1 cellular context compared by ENCODE assay signal in the genomic region with DNA sequence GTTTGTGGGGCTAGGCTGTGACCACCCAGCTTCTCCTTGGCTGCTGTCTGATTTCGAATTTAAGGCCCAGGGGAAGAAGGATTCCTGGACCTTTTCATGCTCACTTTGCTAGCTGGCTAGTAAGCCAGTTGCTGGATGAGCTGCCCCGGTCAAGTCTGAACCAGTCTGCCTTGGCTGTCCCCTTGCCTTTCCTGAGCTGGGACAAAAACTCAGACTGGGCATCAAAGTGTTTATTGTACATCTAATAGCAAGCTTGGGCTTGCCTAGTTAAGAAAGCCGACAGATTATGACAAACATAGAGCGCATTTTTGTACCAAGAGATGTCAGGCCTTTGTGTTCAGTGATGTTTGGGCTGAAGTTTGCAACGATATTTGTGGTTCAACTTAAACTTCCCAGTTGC.
TF ChIP-seq lines count a peak whose summit lies in the region.

No MANE protein-coding gene starts in this region.

TF ChIP-seq in WTC11, 78 proteins besides CTCF, POLR2A, EP300 and RAD21:
- TF ChIP-seq NR2C2 (CRISPR knock-in tag; IDR thresholded peaks at IDR 0.05) (no peak), ZNF219 (CRISPR knock-in tag; IDR thresholded peaks at IDR 0.05; ENCODE audit: borderline replicate concordance) (no peak), EMX1 (CRISPR knock-in tag; IDR thresholded peaks at IDR 0.05) (no peak), ZSCAN18 (CRISPR knock-in tag; IDR thresholded peaks at IDR 0.05) (no peak), TEAD4 (CRISPR knock-in tag; IDR thresholded peaks at IDR 0.05) (no peak), IRF1 (CRISPR knock-in tag; IDR thresholded peaks at IDR 0.05) (no peak), CDX4 (CRISPR knock-in tag; IDR thresholded peaks at IDR 0.05; ENCODE audit: borderline replicate concordance) (no peak), ZBTB43 (CRISPR knock-in tag; IDR thresholded peaks at IDR 0.05) (no peak), ZNF232 (CRISPR knock-in tag; IDR thresholded peaks at IDR 0.05) (no peak), ZNF423 (CRISPR knock-in tag; IDR thresholded peaks at IDR 0.05) (no peak), GRHL2 (CRISPR knock-in tag; IDR thresholded peaks at IDR 0.05; ENCODE audit: insufficient replicate concordance, severe bottlenecking) (no peak), ATF3 (CRISPR knock-in tag; conservative IDR thresholded peaks at IDR 0.05) (no peak)
- TF ChIP-seq, protein P1, sequence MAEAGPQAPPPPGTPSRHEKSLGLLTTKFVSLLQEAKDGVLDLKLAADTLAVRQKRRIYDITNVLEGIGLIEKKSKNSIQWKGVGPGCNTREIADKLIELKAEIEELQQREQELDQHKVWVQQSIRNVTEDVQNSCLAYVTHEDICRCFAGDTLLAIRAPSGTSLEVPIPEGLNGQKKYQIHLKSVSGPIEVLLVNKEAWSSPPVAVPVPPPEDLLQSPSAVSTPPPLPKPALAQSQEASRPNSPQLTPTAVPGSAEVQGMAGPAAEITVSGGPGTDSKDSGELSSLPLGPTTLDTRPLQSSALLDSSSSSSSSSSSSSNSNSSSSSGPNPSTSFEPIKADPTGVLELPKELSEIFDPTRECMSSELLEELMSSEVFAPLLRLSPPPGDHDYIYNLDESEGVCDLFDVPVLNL (CRISPR knock-in tag; IDR thresholded peaks at IDR 0.05; ENCODE audit: borderline replicate concordance, low read depth) = no peak
- TF ChIP-seq, protein P2, sequence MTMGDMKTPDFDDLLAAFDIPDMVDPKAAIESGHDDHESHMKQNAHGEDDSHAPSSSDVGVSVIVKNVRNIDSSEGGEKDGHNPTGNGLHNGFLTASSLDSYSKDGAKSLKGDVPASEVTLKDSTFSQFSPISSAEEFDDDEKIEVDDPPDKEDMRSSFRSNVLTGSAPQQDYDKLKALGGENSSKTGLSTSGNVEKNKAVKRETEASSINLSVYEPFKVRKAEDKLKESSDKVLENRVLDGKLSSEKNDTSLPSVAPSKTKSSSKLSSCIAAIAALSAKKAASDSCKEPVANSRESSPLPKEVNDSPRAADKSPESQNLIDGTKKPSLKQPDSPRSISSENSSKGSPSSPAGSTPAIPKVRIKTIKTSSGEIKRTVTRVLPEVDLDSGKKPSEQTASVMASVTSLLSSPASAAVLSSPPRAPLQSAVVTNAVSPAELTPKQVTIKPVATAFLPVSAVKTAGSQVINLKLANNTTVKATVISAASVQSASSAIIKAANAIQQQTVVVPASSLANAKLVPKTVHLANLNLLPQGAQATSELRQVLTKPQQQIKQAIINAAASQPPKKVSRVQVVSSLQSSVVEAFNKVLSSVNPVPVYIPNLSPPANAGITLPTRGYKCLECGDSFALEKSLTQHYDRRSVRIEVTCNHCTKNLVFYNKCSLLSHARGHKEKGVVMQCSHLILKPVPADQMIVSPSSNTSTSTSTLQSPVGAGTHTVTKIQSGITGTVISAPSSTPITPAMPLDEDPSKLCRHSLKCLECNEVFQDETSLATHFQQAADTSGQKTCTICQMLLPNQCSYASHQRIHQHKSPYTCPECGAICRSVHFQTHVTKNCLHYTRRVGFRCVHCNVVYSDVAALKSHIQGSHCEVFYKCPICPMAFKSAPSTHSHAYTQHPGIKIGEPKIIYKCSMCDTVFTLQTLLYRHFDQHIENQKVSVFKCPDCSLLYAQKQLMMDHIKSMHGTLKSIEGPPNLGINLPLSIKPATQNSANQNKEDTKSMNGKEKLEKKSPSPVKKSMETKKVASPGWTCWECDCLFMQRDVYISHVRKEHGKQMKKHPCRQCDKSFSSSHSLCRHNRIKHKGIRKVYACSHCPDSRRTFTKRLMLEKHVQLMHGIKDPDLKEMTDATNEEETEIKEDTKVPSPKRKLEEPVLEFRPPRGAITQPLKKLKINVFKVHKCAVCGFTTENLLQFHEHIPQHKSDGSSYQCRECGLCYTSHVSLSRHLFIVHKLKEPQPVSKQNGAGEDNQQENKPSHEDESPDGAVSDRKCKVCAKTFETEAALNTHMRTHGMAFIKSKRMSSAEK (CRISPR knock-in tag; IDR thresholded peaks at IDR 0.05; ENCODE audit: borderline replicate concordance) = no peak
TF ChIP-seq in WTC11: peak in this region for 0.
